Comparison of ENCODE assay signal across 11 cellular contexts in genomic region chr19:50718255-50719118, GRCh38. TPM values are rescaled to one million over a fixed set of nuclear protein-coding genes. Genes with fewer than 3 reads are reported as not detected.
DNase-seq lines count a peak whose midpoint lies in the region; ATAC-seq and TF ChIP-seq lines count a peak whose summit lies in the region.
"Had no signal": no experiment of that assay in that cellular context is flagged by ENCODE, and none has a peak within 500 bp of the region (broad histone marks: within the 10 kb centered on the region; RNA-seq: fewer than 3 reads in every experiment).

No MANE protein-coding gene starts in this region.

- TF ChIP-seq CTCF in stomach (IDR thresholded peaks at IDR 0.05), result no peak

- TF ChIP-seq EP300 in stomach (IDR thresholded peaks at IDR 0.05), result no peak

- no peak overlapping the region for H3K27ac Mint-ChIP-seq in activated naive CD8-positive, alpha-beta T cell

- H3K27me3 ChIP-seq in stomach, result peaks cover 10 to 100% (median 70%) of the 10 kb centered on the region in 3 donors

- no peak for ATAC-seq in GM18909 (IDR thresholded peaks at IDR 0.05; ENCODE audit: poor library complexity, unreplicated experiment)
- ATAC-seq in HG03135 (IDR thresholded peaks at IDR 0.05; ENCODE audit: unreplicated experiment), result no peak

- H3K4me3 ChIP-seq in iPS-11a (ENCODE audit: low read depth, low read length) (peak overlapping the region; percentile 33), stomach (peak overlapping the region; percentile 31 to 43 (median 34))

- H3K9me3 ChIP-seq in stomach, result no peaks in the 10 kb centered on the region

- H3K4me1 ChIP-seq in stomach, result peaks cover 16 to 30% (median 21%) of the 10 kb centered on the region in 4 donors

- no peak overlapping the region for H3K27ac ChIP-seq in stomach

- H3K9me3 Mint-ChIP-seq in activated naive CD8-positive, alpha-beta T cell (ENCODE audit: low read depth), result no peaks in the 10 kb centered on the region

- peaks cover 18% of the 10 kb centered on the region for H3K27me3 Mint-ChIP-seq in activated naive CD8-positive, alpha-beta T cell

- no peak for TF ChIP-seq POLR2A in stomach (IDR thresholded peaks at IDR 0.05)

- H3K36me3 Mint-ChIP-seq in activated naive CD8-positive, alpha-beta T cell, result no peaks in the 10 kb centered on the region

- H3K4me1 Mint-ChIP-seq in activated naive CD8-positive, alpha-beta T cell (ENCODE audit: low read depth), result peaks cover 25% of the 10 kb centered on the region

- intact Hi-C loops in stomach (cut with DNase I; ENCODE audit: low total_unique reads), result no loop called here

- H3K36me3 ChIP-seq in stomach, result no peaks in the 10 kb centered on the region

- DNase-seq in NCI-H748 (lab: John Stamatoyannopoulos, UW; ENCODE audit: unreplicated experiment) (peak; percentile 41), NCI-H748 treated with DMSO at 0.1 percent for 48 hours (lab: John Stamatoyannopoulos, UW) (no peak), stomach (no peak), SKM-1 (lab: John Stamatoyannopoulos, UW; ENCODE audit: unreplicated experiment) (no peak)
- DNase-seq: activated effector memory CD4-positive, alpha-beta T cell treated with anti-CD3 and anti-CD28 coated beads, Interleukin-2, amount 50 U/mL, for 16 hours; AML-193 had no signal

- peak overlapping the region; percentile 63 for H3K4me3 Mint-ChIP-seq in activated naive CD8-positive, alpha-beta T cell

- WGBS in stomach, 5 donors, result 1 to 3% (median 2%) methylated on average over 33 to 72 of the region's 74 CpGs

RNA-seq across cellular contexts. Expression of gene SHANK1, which starts 1.1 kb away (rescaled TPM):
- total RNA-seq in stomach, result 1 to 10 TPM in 1 of 5 donors, not detected in 4; 1.5 TPM
- 1 to 10 TPM in 1 of 3 donors, under 1 TPM in 2; 0.15 to 1.2 (median 0.15) TPM for polyA plus RNA-seq in stomach

RNA-seq across cellular contexts. Expression of gene CLEC11A, which starts 4.7 kb away (rescaled TPM):
- total RNA-seq in stomach, result 10 to 100 TPM in 2 of 5 donors, 1 to 10 TPM in 1, under 1 TPM in 1, not detected in 1; 0.89 to 33.9 (median 12.2) TPM
- polyA plus RNA-seq in stomach, result 1 to 10 TPM; 4.3 to 7.0 (median 6.9) TPM

RNA-seq across cellular contexts. Expression of gene GPR32, which starts 51.8 kb away (rescaled TPM):
- not detected for total RNA-seq in stomach
- not detected for polyA plus RNA-seq in stomach
- total RNA-seq: HT1080 had no signal
